In the genomic region with DNA sequence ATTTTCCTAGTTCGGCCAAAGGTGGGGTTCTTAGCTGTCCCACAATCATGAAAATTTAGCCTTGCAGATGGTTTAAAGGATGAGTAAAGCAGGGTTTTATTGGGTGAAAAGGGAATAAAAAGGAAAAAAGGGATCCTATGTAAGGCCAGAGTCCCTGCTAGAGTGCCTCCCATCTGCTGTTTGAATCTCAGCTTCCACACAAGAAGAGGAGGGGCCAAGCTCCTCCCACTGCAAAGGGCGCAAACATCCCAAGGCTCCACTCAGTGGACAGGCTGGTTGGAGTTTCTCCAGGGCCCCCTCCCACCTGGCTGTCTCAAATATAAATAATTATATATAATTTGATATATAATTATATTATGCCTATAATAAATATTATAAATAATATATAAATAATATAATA, we compare ENCODE assay signal across 18 cellular contexts.
"Had no signal": no experiment of that assay in that cellular context is flagged by ENCODE, and none has a peak within 500 bp of the region (broad histone marks: within the 10 kb centered on the region; RNA-seq: fewer than 3 reads in every experiment).

No MANE protein-coding gene starts in this region.

- H3K36me3 Mint-ChIP-seq: natural killer cell; stimulated activated naive B cell treated with anti-CD40 and anti-IgM and Interleukin-4, amounts not matched to agents 10 μg/mL and 1 μg/mL and 100 μg/mL, for 72 hours had no signal

- H3K27ac Mint-ChIP-seq: natural killer cell; stimulated activated naive B cell treated with anti-CD40 and anti-IgM and Interleukin-4, amounts not matched to agents 10 μg/mL and 1 μg/mL and 100 μg/mL, for 72 hours had no signal

- ATAC-seq: natural killer cell; stimulated activated naive B cell treated with anti-CD40 and anti-IgM and Interleukin-4, amounts not matched to agents 10 μg/mL and 1 μg/mL and 100 μg/mL, for 72 hours had no signal

- H3K27me3 Mint-ChIP-seq: stimulated activated naive B cell treated with anti-CD40 and anti-IgM and Interleukin-4, amounts not matched to agents 10 μg/mL and 1 μg/mL and 100 μg/mL, for 72 hours had no signal

- H3K4me1 Mint-ChIP-seq: natural killer cell; stimulated activated naive B cell treated with anti-CD40 and anti-IgM and Interleukin-4, amounts not matched to agents 10 μg/mL and 1 μg/mL and 100 μg/mL, for 72 hours had no signal

- H3K4me3 Mint-ChIP-seq: natural killer cell; stimulated activated naive B cell treated with anti-CD40 and anti-IgM and Interleukin-4, amounts not matched to agents 10 μg/mL and 1 μg/mL and 100 μg/mL, for 72 hours had no signal

- DNase-seq: activated CD4-positive, alpha-beta T cell treated with anti-CD3 and anti-CD28 coated beads, Interleukin-2, amount 50 U/mL, for 48 hours; activated CD8-positive, alpha-beta memory T cell treated with anti-CD3 and anti-CD28 coated beads, Interleukin-2, amount 50 U/mL, for 4 hours; activated gamma-delta T cell; activated T-cell treated with anti-CD3 and anti-CD28 coated beads, Interleukin-2, amount 50 U/mL, for 48 hours; anterior cingulate cortex; brain microvascular endothelial cell; cortex of kidney; effector CD4-positive, alpha-beta T cell; esophagus squamous epithelium; hippocampal formation; kidney glomerular epithelial cell; mesenchymal stem cell; natural killer cell; nucleus accumbens; retina; stimulated activated CD4-positive, alpha-beta T cell treated with anti-CD3 and anti-CD28 coated beads, Interleukin-2, amount 100 ng/mL, for 48 hours; stimulated activated naive B cell treated with anti-CD40 and anti-IgM and Interleukin-4, amounts not matched to agents 10 μg/mL and 1 μg/mL and 100 μg/mL, for 72 hours; thyroid gland had no signal
